14 cellular contexts compared by ENCODE assay signal in genomic region chr9:93636667-93637066, GRCh38.
DNase-seq lines count a peak whose midpoint lies in the region; ATAC-seq and TF ChIP-seq lines count a peak whose summit lies in the region.
"Had no signal": no experiment of that assay in that cellular context is flagged by ENCODE, and none has a peak within 500 bp of the region (broad histone marks: within the 10 kb centered on the region; RNA-seq: fewer than 3 reads in every experiment).

No MANE protein-coding gene starts in this region.

- intact Hi-C loops in sigmoid colon (cut with DNase I) = no loop called here

- TF ChIP-seq EP300 in sigmoid colon (IDR thresholded peaks at IDR 0.05) = no peak

- WGBS in sigmoid colon, 2 donors = 85 to 94% methylated on average over 5 of the region's 5 CpGs

- H3K27ac ChIP-seq in RWPE2 (ENCODE audit: poor library complexity, severe bottlenecking) = no peak overlapping the region
- no peak overlapping the region for H3K27ac ChIP-seq in sigmoid colon

- H3K9me3 ChIP-seq in RWPE2 (ENCODE audit: severe bottlenecking) (no peaks in the 10 kb centered on the region), sigmoid colon (peaks cover 0 to 3% (median 0%) of the 10 kb centered on the region in 4 donors)
- H3K9me3 ChIP-seq: BE2C had no signal

- H3K4me3 ChIP-seq in RWPE2 (ENCODE audit: severe bottlenecking) (no peak overlapping the region), sigmoid colon (no peak overlapping the region)

- no peaks in the 10 kb centered on the region for H3K27me3 Mint-ChIP-seq in activated CD8-positive, alpha-beta memory T cell treated with anti-CD3 and anti-CD28 coated beads, Interleukin-2, amount 10 ng/mL, durations not matched to agents 7 days and 5 days
- H3K27me3 Mint-ChIP-seq: IgD-negative memory B cell had no signal

- H3K4me1 ChIP-seq in RWPE2 (ENCODE audit: insufficient read depth, poor library complexity, severe bottlenecking) (no peaks in the 10 kb centered on the region), sigmoid colon (peaks cover 0 to 19% (median 6%) of the 10 kb centered on the region in 4 donors)
- H3K4me1 ChIP-seq: BE2C had no signal

- TF ChIP-seq POLR2A in sigmoid colon (IDR thresholded peaks at IDR 0.05) = no peak

- peak; percentile 18 for DNase-seq in activated CD8-positive, alpha-beta memory T cell treated with anti-CD3 and anti-CD28 coated beads, Interleukin-2, amount 10 ng/mL, durations not matched to agents 7 days and 5 days
- DNase-seq in activated CD8-positive, alpha-beta memory T cell treated with anti-CD3 and anti-CD28 coated beads, Interleukin-2, amount 50 U/mL, for 48 hours = no peak
- DNase-seq in RWPE2 (ENCODE audit: low spot score) (peak; percentile 40), left lobe of liver (ENCODE audit: low spot score) (peak; percentile 38), sigmoid colon (peak; percentile 46), Ammon's horn (ENCODE audit: low spot score) (no peak), NCI-H524 treated with DMSO at 0.1 percent for 48 hours (lab: John Stamatoyannopoulos, UW) (no peak)
- DNase-seq: BE2C, COR-L47, DND-41, GDM1 had no signal

- no peak overlapping the region for H3K27ac Mint-ChIP-seq in activated CD8-positive, alpha-beta memory T cell treated with anti-CD3 and anti-CD28 coated beads, Interleukin-2, amount 10 ng/mL, durations not matched to agents 7 days and 5 days
- H3K27ac Mint-ChIP-seq: CD8-positive, alpha-beta T cell; IgD-negative memory B cell had no signal

- H3K4me3 Mint-ChIP-seq in activated CD8-positive, alpha-beta memory T cell treated with anti-CD3 and anti-CD28 coated beads, Interleukin-2, amount 10 ng/mL, durations not matched to agents 7 days and 5 days = no peak overlapping the region
- H3K4me3 Mint-ChIP-seq: CD14-positive monocyte; CD8-positive, alpha-beta T cell had no signal

- no peaks in the 10 kb centered on the region for H3K4me1 Mint-ChIP-seq in activated CD8-positive, alpha-beta memory T cell treated with anti-CD3 and anti-CD28 coated beads, Interleukin-2, amount 10 ng/mL, durations not matched to agents 7 days and 5 days
- H3K4me1 Mint-ChIP-seq: CD14-positive monocyte had no signal

- H3K36me3 ChIP-seq in RWPE2 (ENCODE audit: low read depth) (peaks cover 16% of the 10 kb centered on the region), sigmoid colon (peaks cover 5 to 79% (median 23%) of the 10 kb centered on the region in 4 donors)

- TF ChIP-seq CTCF in RWPE2 (IDR thresholded peaks at IDR 0.05; ENCODE audit: poor library complexity, severe bottlenecking) (no peak), sigmoid colon (IDR thresholded peaks at IDR 0.05) (no peak)

- peaks cover 41% of the 10 kb centered on the region for H3K36me3 Mint-ChIP-seq in activated CD8-positive, alpha-beta memory T cell treated with anti-CD3 and anti-CD28 coated beads, Interleukin-2, amount 10 ng/mL, durations not matched to agents 7 days and 5 days

- H3K9me3 Mint-ChIP-seq in activated CD8-positive, alpha-beta memory T cell treated with anti-CD3 and anti-CD28 coated beads, Interleukin-2, amount 10 ng/mL, durations not matched to agents 7 days and 5 days (ENCODE audit: low read depth) = no peaks in the 10 kb centered on the region

- H3K27me3 ChIP-seq in RWPE2 (ENCODE audit: insufficient read depth, poor library complexity, severe bottlenecking) (no peaks in the 10 kb centered on the region), sigmoid colon (no peaks in the 10 kb centered on the region)
- H3K27me3 ChIP-seq: BE2C had no signal

- ATAC-seq in activated CD8-positive, alpha-beta memory T cell treated with anti-CD3 and anti-CD28 coated beads, Interleukin-2, amount 10 ng/mL, durations not matched to agents 7 days and 5 days = no peak
- ATAC-seq in RWPE2 (ENCODE audit: low read depth) (no peak; the same call in 2 of the 3 replicates), left lobe of liver (no peak)
- ATAC-seq: CD8-positive, alpha-beta T cell had no signal

- CTCF ChIA-PET in activated CD8-positive, alpha-beta memory T cell treated with anti-CD3 and anti-CD28 coated beads, Interleukin-2, amount 10 ng/mL, durations not matched to agents 7 days and 5 days (lab: Charles Lee) = no interaction called here

Comparison
In these comparisons a context has a peak if more than half of its experiments do, and no peak if none do; other contexts are left out.
1. DNase-seq: peak in activated CD8-positive, alpha-beta memory T cell treated with anti-CD3 and anti-CD28 coated beads, Interleukin-2, amount 10 ng/mL, durations not matched to agents 7 days and 5 days (single experiment), RWPE2 (single experiment), left lobe of liver (single experiment) and sigmoid colon (single experiment); none in activated CD8-positive, alpha-beta memory T cell treated with anti-CD3 and anti-CD28 coated beads, Interleukin-2, amount 50 U/mL, for 48 hours (single experiment), Ammon's horn (single experiment) and NCI-H524 treated with DMSO at 0.1 percent for 48 hours (single experiment).